Comparison of ENCODE assay signal across 1 cellular context in genomic region chr10:80504158-80504811, GRCh38.
TF ChIP-seq lines count a peak whose summit lies in the region.

No MANE protein-coding gene starts in this region.

TF ChIP-seq in H1, 55 proteins besides CTCF, POLR2A, EP300 and RAD21 (continued from another document):
- TF ChIP-seq CHD2 (IDR thresholded peaks at IDR 0.05; ENCODE audit: low read length) (no peak), SIRT6 (IDR thresholded peaks at IDR 0.05; ENCODE audit: low read length) (no peak), CHD1 (IDR thresholded peaks at IDR 0.05; ENCODE audit: low read depth, low read length) (no peak), TCF12 (IDR thresholded peaks at IDR 0.05; ENCODE audit: low read depth, low read length) (no peak)
